In the genomic region with DNA sequence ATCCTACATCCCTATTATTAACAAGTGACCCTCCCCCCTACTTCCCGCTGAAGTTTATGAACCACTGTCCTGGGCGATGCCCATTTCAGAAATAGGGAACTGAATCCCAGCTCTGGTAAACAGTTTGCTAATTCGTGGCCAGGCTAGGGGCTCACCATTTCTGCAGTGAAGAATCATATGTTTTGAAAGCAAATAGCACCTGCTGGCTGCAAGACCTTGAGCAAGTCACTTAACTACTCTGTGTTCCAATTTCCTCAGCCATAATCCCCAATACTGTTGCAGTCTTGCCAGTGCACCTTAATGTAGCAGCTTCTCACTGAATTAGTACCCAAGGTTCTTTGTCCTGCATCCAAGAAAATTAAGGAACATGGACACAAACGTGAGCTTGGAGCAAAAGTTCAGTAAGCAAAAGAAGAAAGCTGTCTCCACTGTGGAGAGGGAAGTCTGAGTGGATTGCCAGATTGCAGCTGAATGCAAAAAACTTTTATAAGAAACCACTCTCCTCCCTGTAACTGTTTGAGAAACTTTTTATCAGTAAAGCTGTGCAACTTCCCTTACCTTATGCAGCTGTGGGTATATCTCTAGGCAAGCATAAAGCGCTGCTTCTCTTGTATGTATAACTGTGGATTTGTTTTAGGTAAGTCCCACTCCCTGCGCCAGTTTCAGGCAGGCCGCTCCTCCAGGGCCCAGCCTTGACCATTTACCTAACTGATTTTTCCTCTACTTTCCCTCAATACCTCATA, we compare ENCODE assay signal across 1 cellular context.
TF ChIP-seq lines count a peak whose summit lies in the region.

No MANE protein-coding gene starts in this region.

TF ChIP-seq in HepG2, 621 proteins besides CTCF, POLR2A, EP300 and RAD21:
- TF ChIP-seq ZNF878 (CRISPR knock-in tag; IDR thresholded peaks at IDR 0.05) (no peak), KDM2A (CRISPR knock-in tag; IDR thresholded peaks at IDR 0.05; ENCODE audit: borderline replicate concordance, low read depth) (no peak), AGO2 (optimal IDR thresholded peaks at IDR 0.05; ENCODE audit: low read depth, low read length) (no peak), KDM5A (IDR thresholded peaks at IDR 0.05; ENCODE audit: borderline replicate concordance, low read length) (no peak), NFIB (CRISPR knock-in tag; IDR thresholded peaks at IDR 0.05; ENCODE audit: borderline replicate concordance) (no peak), ZNF749 (CRISPR knock-in tag; IDR thresholded peaks at IDR 0.05; ENCODE audit: borderline replicate concordance) (no peak), ZEB1 (IDR thresholded peaks at IDR 0.05; ENCODE audit: insufficient replicate concordance, low read depth) (no peak), REXO4 (CRISPR knock-in tag; IDR thresholded peaks at IDR 0.05; ENCODE audit: borderline replicate concordance) (no peak), ZBTB7B (CRISPR knock-in tag; IDR thresholded peaks at IDR 0.05) (no peak), NR2C2 (CRISPR knock-in tag; IDR thresholded peaks at IDR 0.05; ENCODE audit: borderline replicate concordance) (no peak), ZBTB8A (CRISPR knock-in tag; IDR thresholded peaks at IDR 0.05; ENCODE audit: borderline replicate concordance, low read depth) (no peak)
